In genomic region chr12:19181666-19182426, GRCh38 we compare ENCODE assay signal across 13 cellular contexts. TPM values are rescaled to one million over a fixed set of nuclear protein-coding genes. Genes with fewer than 3 reads are reported as not detected.
DNase-seq lines count a peak whose midpoint lies in the region; ATAC-seq, FAIRE-seq and TF ChIP-seq lines count a peak whose summit lies in the region.
"Had no signal": no experiment of that assay in that cellular context is flagged by ENCODE, and none has a peak within 500 bp of the region (broad histone marks: within the 10 kb centered on the region; RNA-seq: fewer than 3 reads in every experiment).

No MANE protein-coding gene starts in this region.

- POLR2A ChIA-PET in BJ (lab: Charles Lee) (no interaction called here), WTC11 (lab: Charles Lee) (no interaction called here)

- no peak overlapping the region for H3K4me3 Mint-ChIP-seq in WTC11
- H3K4me3 Mint-ChIP-seq: activated B cell treated with CpG ODN at 0.5 μM for 24 hours; activated naive CD4-positive, alpha-beta T cell treated with anti-CD3 and anti-CD28 coated beads, Interleukin-2, amount 10 ng/mL, durations not matched to agents 7 days and 5 days had no signal

- no peaks in the 10 kb centered on the region for H3K9me3 Mint-ChIP-seq in WTC11
- H3K9me3 Mint-ChIP-seq: activated B cell treated with CpG ODN at 0.5 μM for 24 hours; activated naive CD4-positive, alpha-beta T cell treated with anti-CD3 and anti-CD28 coated beads, Interleukin-2, amount 10 ng/mL, durations not matched to agents 7 days and 5 days had no signal

- TF ChIP-seq POLR2A in GM12891 (IDR thresholded peaks at IDR 0.05; ENCODE audit: low read depth, low read length), result no peak

- H3K36me3 ChIP-seq in BJ (ENCODE audit: control insufficient read depth, insufficient read depth, low read length) (no peaks in the 10 kb centered on the region), keratinocyte (ENCODE audit: control insufficient read depth in 2 of 2, extremely low read depth in 1 of 2, insufficient read depth in 2 of 2, low read length in 2 of 2) (no peaks in the 10 kb centered on the region), colonic mucosa (no peaks in the 10 kb centered on the region)

- H2AFZ ChIP-seq in keratinocyte (ENCODE audit: control insufficient read depth, low read length), result no peak overlapping the region

- no peaks in the 10 kb centered on the region for H3K27me3 Mint-ChIP-seq in WTC11 (ENCODE audit: low read depth)
- H3K27me3 Mint-ChIP-seq: activated B cell treated with CpG ODN at 0.5 μM for 24 hours; activated naive CD4-positive, alpha-beta T cell treated with anti-CD3 and anti-CD28 coated beads, Interleukin-2, amount 10 ng/mL, durations not matched to agents 7 days and 5 days had no signal

- dilution Hi-C loops in keratinocyte (cut with MboI; ENCODE audit: extremely low pct_ligation_motif_present, low sequenced_read_pairs), result no loop called here

- TF ChIP-seq CTCF in BJ (IDR thresholded peaks at IDR 0.05; ENCODE audit: insufficient read depth, low read depth, low read length) (peak; percentile 22; the same call in 1 of the 2 replicates), WTC11 (IDR thresholded peaks at IDR 0.05) (no peak), keratinocyte (optimal IDR thresholded peaks at IDR 0.05 in 1 of 3, IDR thresholded peaks at IDR 0.05 in 1 of 3, conservative IDR thresholded peaks at IDR 0.05 in 1 of 3; ENCODE audit: extremely low read depth in 1 of 3, insufficient read depth in 2 of 3, low read length in 3 of 3) (no peak), colonic mucosa (IDR thresholded peaks at IDR 0.05) (no peak)

- H3K36me3 Mint-ChIP-seq in WTC11, result peaks cover 11% of the 10 kb centered on the region
- H3K36me3 Mint-ChIP-seq: activated naive CD4-positive, alpha-beta T cell treated with anti-CD3 and anti-CD28 coated beads, Interleukin-2, amount 10 ng/mL, durations not matched to agents 7 days and 5 days had no signal

- H3K4me1 ChIP-seq in keratinocyte (ENCODE audit: control insufficient read depth, extremely low read depth, insufficient read depth, low read length) (no peaks in the 10 kb centered on the region), colonic mucosa (no peaks in the 10 kb centered on the region)

- no peak for DNase-seq in BJ (ENCODE audit: low read depth)
- DNase-seq in HCEC 1CT, result peak; percentile 26
- no peak for DNase-seq in WTC11 (ENCODE audit: low spot score)
- DNase-seq in keratinocyte (ENCODE audit: low read depth, low spot score), result no peak
- DNase-seq in GM19239 (ENCODE audit: insufficient read length, low spot score), result no peak
- DNase-seq in colonic mucosa, result no peak
- DNase-seq in GM12891 (ENCODE audit: insufficient read length, low spot score), result no peak
- no peak for DNase-seq in hepatic stellate cell (ENCODE audit: low spot score)
- DNase-seq: activated B cell treated with CpG ODN at 0.5 μM for 24 hours; activated naive CD4-positive, alpha-beta T cell treated with anti-CD3 and anti-CD28 coated beads, Interleukin-2, amount 10 ng/mL, durations not matched to agents 7 days and 5 days; GF-D8; KG1 had no signal

- CTCF ChIA-PET in BJ (lab: Yijun Ruan, JAX) (interaction anchor here (0.6 to 1.4 kb wide), 6 partner anchors 12 to 922 kb away, joined by 3 to 5 read pairs (median 3); no protein-coding TSS in a partner anchor), WTC11 (lab: Charles Lee) (interaction anchor here (1.0 kb wide), 1 partner anchor 15 kb away, joined by 4 read pairs; no protein-coding TSS in a partner anchor)

- H3K9ac ChIP-seq in keratinocyte (ENCODE audit: control insufficient read depth, extremely low read depth, insufficient read depth, low read length), result no peak overlapping the region
- no peak overlapping the region for H3K9ac ChIP-seq in colonic mucosa (ENCODE audit: low read depth in 2 of 2, low read length in 2 of 2)

- FAIRE-seq in keratinocyte (lab: Jason Lieb, UNC) (peak; percentile 56), GM19239 (lab: Jason Lieb, UNC) (no peak), GM12891 (lab: Jason Lieb, UNC) (no peak)

- ATAC-seq in WTC11, result no peak
- ATAC-seq: esophagus mucosa had no signal

- peak overlapping the region; percentile 28; the same call in 1 of the 2 replicates for H3K27ac Mint-ChIP-seq in WTC11
- H3K27ac Mint-ChIP-seq: activated B cell treated with CpG ODN at 0.5 μM for 24 hours; activated naive CD4-positive, alpha-beta T cell treated with anti-CD3 and anti-CD28 coated beads, Interleukin-2, amount 10 ng/mL, durations not matched to agents 7 days and 5 days had no signal

- H3K27me3 ChIP-seq in BJ (ENCODE audit: control insufficient read depth, insufficient read depth, low read length), result no peaks in the 10 kb centered on the region
- no peaks in the 10 kb centered on the region for H3K27me3 ChIP-seq in keratinocyte (ENCODE audit: control insufficient read depth, extremely low read depth, insufficient read depth, low read length)
- no peaks in the 10 kb centered on the region for H3K27me3 ChIP-seq in colonic mucosa

- H3K9me1 ChIP-seq in keratinocyte (ENCODE audit: control insufficient read depth, extremely low read depth, insufficient read depth, low read length), result no peaks in the 10 kb centered on the region

- H3K79me2 ChIP-seq in keratinocyte (ENCODE audit: control insufficient read depth, insufficient read depth, low read length), result peaks cover 37% of the 10 kb centered on the region

- H4K20me1 ChIP-seq in keratinocyte (ENCODE audit: control insufficient read depth, extremely low read depth, insufficient read depth, low read length), result no peaks in the 10 kb centered on the region

- H3K27ac ChIP-seq in keratinocyte (ENCODE audit: control insufficient read depth, insufficient read depth, low read length) (no peak overlapping the region), colonic mucosa (no peak overlapping the region)

- H3K4me2 ChIP-seq in keratinocyte (ENCODE audit: control insufficient read depth, extremely low read depth, insufficient read depth, low read depth, low read length), result no peak overlapping the region

- no peaks in the 10 kb centered on the region for H3K9me3 ChIP-seq in keratinocyte (ENCODE audit: control insufficient read depth, low read depth, low read length)
- no peaks in the 10 kb centered on the region for H3K9me3 ChIP-seq in colonic mucosa

- peaks cover 58% of the 10 kb centered on the region for H3K4me1 Mint-ChIP-seq in WTC11
- H3K4me1 Mint-ChIP-seq: activated B cell treated with CpG ODN at 0.5 μM for 24 hours; activated naive CD4-positive, alpha-beta T cell treated with anti-CD3 and anti-CD28 coated beads, Interleukin-2, amount 10 ng/mL, durations not matched to agents 7 days and 5 days had no signal

- intact Hi-C loops in colonic mucosa (cut with DNase I), result no loop called here

- H3K4me3 ChIP-seq in BJ (ENCODE audit: low read depth, low read length) (no peak overlapping the region), keratinocyte (ENCODE audit: control insufficient read depth in 2 of 3, extremely low read depth in 1 of 3, insufficient read depth in 2 of 3, low read depth in 1 of 3, low read length in 3 of 3) (no peak overlapping the region), colonic mucosa (no peak overlapping the region)

TF ChIP-seq in WTC11, 78 proteins besides CTCF, POLR2A, EP300 and RAD21 (continues in another document):
- TF ChIP-seq, protein P1, sequence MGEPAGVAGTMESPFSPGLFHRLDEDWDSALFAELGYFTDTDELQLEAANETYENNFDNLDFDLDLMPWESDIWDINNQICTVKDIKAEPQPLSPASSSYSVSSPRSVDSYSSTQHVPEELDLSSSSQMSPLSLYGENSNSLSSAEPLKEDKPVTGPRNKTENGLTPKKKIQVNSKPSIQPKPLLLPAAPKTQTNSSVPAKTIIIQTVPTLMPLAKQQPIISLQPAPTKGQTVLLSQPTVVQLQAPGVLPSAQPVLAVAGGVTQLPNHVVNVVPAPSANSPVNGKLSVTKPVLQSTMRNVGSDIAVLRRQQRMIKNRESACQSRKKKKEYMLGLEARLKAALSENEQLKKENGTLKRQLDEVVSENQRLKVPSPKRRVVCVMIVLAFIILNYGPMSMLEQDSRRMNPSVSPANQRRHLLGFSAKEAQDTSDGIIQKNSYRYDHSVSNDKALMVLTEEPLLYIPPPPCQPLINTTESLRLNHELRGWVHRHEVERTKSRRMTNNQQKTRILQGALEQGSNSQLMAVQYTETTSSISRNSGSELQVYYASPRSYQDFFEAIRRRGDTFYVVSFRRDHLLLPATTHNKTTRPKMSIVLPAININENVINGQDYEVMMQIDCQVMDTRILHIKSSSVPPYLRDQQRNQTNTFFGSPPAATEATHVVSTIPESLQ (CRISPR knock-in tag; IDR thresholded peaks at IDR 0.05), result no peak
- TF ChIP-seq ZNF263 (CRISPR knock-in tag; IDR thresholded peaks at IDR 0.05; ENCODE audit: low read depth) (no peak), FOXJ3 (CRISPR knock-in tag; IDR thresholded peaks at IDR 0.05; ENCODE audit: borderline replicate concordance) (no peak)

TF ChIP-seq in GM12891, 5 proteins besides CTCF, POLR2A, EP300 and RAD21:
- no peak for TF ChIP-seq POU2F2 (IDR thresholded peaks at IDR 0.05; ENCODE audit: low read depth, low read length)
- no peak for TF ChIP-seq POLR2AphosphoS5 (IDR thresholded peaks at IDR 0.05; ENCODE audit: low read depth, low read length)
- TF ChIP-seq TAF1 (IDR thresholded peaks at IDR 0.05; ENCODE audit: low read depth, low read length), result no peak
- no peak for TF ChIP-seq PAX5 (IDR thresholded peaks at IDR 0.05; ENCODE audit: insufficient read depth, low read length, severe bottlenecking)
- TF ChIP-seq SPI1 (IDR thresholded peaks at IDR 0.05; ENCODE audit: low read depth, low read length), result no peak

RNA-seq across cellular contexts. Expression of gene PLEKHA5, which starts 52.3 kb away (rescaled TPM):
- 5.8 and 9.4 TPM in 2 replicates for polyA plus RNA-seq in BJ (2011; rRNA removed)
- 8.9 and 13.2 TPM in 2 replicates for polyA minus RNA-seq in BJ (2011; rRNA and poly(A)+ RNA removed)
- total RNA-seq in WTC11 (2021), result 53.4 to 61.1 TPM (median 57.1 TPM) in 3 replicates
- 13.1 to 21.7 TPM (median 14.8 TPM) in 3 replicates for polyA plus RNA-seq in keratinocyte
- polyA plus RNA-seq in keratinocyte (2011; ENCODE audit: low read depth), result 65.8 TPM
- polyA plus RNA-seq in keratinocyte (2011; cell fraction: cytosol; rRNA removed), result 9.9 and 16.9 TPM in 2 replicates
- polyA plus RNA-seq in keratinocyte (2011; cell fraction: nucleus; rRNA removed), result 26.5 and 34.0 TPM in 2 replicates
- polyA plus RNA-seq in keratinocyte (2012; ENCODE audit: low replicate concordance), result 11.5 and 20.0 TPM in 2 replicates
- 8.7 to 50.6 TPM (median 18.3 TPM) in 3 replicates for polyA minus RNA-seq in keratinocyte
- polyA minus RNA-seq in keratinocyte (2011; cell fraction: cytosol; rRNA and poly(A)+ RNA removed), result 14.0 TPM
- 44.5 and 101 TPM in 2 replicates for polyA minus RNA-seq in keratinocyte (2011; cell fraction: nucleus; rRNA and poly(A)+ RNA removed)
- total RNA-seq in colonic mucosa, result 10 to 100 TPM; 31.0 to 32.7 TPM
- 0.04 TPM for polyA plus RNA-seq in GM12891 (2012; ENCODE audit: low read depth, missing spikeins)
